2 cellular contexts compared by ENCODE assay signal in the genomic region with DNA sequence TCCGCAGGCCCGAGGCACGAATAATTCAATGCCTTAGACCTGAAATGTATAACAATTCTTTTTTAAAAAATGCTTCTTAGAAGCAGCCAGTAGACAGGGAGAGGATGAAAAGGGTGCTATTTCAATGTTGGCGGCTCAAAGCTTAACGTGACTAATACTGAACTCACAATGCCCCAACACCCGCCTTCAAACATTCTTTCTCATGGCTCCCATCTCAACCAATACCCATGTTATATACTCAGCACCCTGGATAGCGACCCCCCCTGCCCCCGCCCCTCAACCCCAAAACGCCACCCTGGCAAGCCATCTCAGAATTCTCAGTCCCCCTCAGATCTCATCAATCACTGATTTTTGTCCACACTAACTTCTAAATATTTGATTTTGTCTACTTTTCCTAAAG.
TF ChIP-seq lines count a peak whose summit lies in the region.

No MANE protein-coding gene starts in this region.

TF ChIP-seq in A549, 52 proteins besides CTCF, POLR2A, EP300 and RAD21 (continued from another document):
- TF ChIP-seq, protein P1, sequence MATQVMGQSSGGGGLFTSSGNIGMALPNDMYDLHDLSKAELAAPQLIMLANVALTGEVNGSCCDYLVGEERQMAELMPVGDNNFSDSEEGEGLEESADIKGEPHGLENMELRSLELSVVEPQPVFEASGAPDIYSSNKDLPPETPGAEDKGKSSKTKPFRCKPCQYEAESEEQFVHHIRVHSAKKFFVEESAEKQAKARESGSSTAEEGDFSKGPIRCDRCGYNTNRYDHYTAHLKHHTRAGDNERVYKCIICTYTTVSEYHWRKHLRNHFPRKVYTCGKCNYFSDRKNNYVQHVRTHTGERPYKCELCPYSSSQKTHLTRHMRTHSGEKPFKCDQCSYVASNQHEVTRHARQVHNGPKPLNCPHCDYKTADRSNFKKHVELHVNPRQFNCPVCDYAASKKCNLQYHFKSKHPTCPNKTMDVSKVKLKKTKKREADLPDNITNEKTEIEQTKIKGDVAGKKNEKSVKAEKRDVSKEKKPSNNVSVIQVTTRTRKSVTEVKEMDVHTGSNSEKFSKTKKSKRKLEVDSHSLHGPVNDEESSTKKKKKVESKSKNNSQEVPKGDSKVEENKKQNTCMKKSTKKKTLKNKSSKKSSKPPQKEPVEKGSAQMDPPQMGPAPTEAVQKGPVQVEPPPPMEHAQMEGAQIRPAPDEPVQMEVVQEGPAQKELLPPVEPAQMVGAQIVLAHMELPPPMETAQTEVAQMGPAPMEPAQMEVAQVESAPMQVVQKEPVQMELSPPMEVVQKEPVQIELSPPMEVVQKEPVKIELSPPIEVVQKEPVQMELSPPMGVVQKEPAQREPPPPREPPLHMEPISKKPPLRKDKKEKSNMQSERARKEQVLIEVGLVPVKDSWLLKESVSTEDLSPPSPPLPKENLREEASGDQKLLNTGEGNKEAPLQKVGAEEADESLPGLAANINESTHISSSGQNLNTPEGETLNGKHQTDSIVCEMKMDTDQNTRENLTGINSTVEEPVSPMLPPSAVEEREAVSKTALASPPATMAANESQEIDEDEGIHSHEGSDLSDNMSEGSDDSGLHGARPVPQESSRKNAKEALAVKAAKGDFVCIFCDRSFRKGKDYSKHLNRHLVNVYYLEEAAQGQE (IDR thresholded peaks at IDR 0.05) = peak; percentile 63; the same call in 1 of the 2 replicates

TF ChIP-seq in HEK293, 187 proteins besides CTCF, POLR2A, EP300 and RAD21:
- TF ChIP-seq, protein P1 (tag by site-specific recombination; IDR thresholded peaks at IDR 0.05) = peak; percentile 85
- TF ChIP-seq, protein P2, sequence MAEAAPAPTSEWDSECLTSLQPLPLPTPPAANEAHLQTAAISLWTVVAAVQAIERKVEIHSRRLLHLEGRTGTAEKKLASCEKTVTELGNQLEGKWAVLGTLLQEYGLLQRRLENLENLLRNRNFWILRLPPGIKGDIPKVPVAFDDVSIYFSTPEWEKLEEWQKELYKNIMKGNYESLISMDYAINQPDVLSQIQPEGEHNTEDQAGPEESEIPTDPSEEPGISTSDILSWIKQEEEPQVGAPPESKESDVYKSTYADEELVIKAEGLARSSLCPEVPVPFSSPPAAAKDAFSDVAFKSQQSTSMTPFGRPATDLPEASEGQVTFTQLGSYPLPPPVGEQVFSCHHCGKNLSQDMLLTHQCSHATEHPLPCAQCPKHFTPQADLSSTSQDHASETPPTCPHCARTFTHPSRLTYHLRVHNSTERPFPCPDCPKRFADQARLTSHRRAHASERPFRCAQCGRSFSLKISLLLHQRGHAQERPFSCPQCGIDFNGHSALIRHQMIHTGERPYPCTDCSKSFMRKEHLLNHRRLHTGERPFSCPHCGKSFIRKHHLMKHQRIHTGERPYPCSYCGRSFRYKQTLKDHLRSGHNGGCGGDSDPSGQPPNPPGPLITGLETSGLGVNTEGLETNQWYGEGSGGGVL (tag by site-specific recombination; IDR thresholded peaks at IDR 0.05) = no peak
